In genomic region chr20:34316191-34316814, GRCh38 we compare ENCODE assay signal across 17 cellular contexts. TPM values are rescaled to one million over a fixed set of nuclear protein-coding genes. Genes with fewer than 3 reads are reported as not detected.
A peak's percentile ranks its signal among the peaks of the same experiment; 100 is the strongest.
DNase-seq lines count a peak whose midpoint lies in the region; ATAC-seq, FAIRE-seq and TF ChIP-seq lines count a peak whose summit lies in the region.
"Had no signal": no experiment of that assay in that cellular context is flagged by ENCODE, and none has a peak within 500 bp of the region (broad histone marks: within the 10 kb centered on the region; RNA-seq: fewer than 3 reads in every experiment).

No MANE protein-coding gene starts in this region.

- DNase-seq in EH (ENCODE audit: low read depth) (peak; percentile 88), amniotic epithelial cell (ENCODE audit: low read depth) (peak; percentile 64), keratinocyte (ENCODE audit: low read depth, low spot score) (peak; percentile 66), HuH-7.5 (ENCODE audit: low spot score) (no peak), gastrocnemius medialis (no peak)
- DNase-seq in activated naive CD8-positive, alpha-beta T cell treated with anti-CD3 and anti-CD28 coated beads, Interleukin-2, amount 50 U/mL, for 24 hours: no peak
- DNase-seq: activated CD4-positive, alpha-beta T cell treated with anti-CD3 and anti-CD28 coated beads, Interleukin-2, amount 50 U/mL, for 48 hours; activated effector memory CD4-positive, alpha-beta T cell treated with anti-CD3 and anti-CD28 coated beads, Interleukin-2, amount 50 U/mL, for 16 hours; endodermal cell; GF-D8; NCI-H1105; nucleus accumbens; Peyer's patch had no signal

- H3K27me3 ChIP-seq in keratinocyte (ENCODE audit: control insufficient read depth, extremely low read depth, insufficient read depth, low read length): no peaks in the 10 kb centered on the region
- H3K27me3 ChIP-seq in gastrocnemius medialis: peaks cover 4 to 10% (median 7%) of the 10 kb centered on the region in 3 donors
- H3K27me3 ChIP-seq: Peyer's patch had no signal

- no peak; the same call in 1 of the 2 replicates for TF ChIP-seq EP300 in Ishikawa (IDR thresholded peaks at IDR 0.05; ENCODE audit: borderline replicate concordance)

- H3K79me2 ChIP-seq in keratinocyte (ENCODE audit: control insufficient read depth, insufficient read depth, low read length): no peaks in the 10 kb centered on the region

- no peak for ATAC-seq in activated naive CD8-positive, alpha-beta T cell treated with anti-CD3 and anti-CD28 coated beads, Interleukin-2, amount 50 U/mL, for 24 hours
- no peak for ATAC-seq in GM19328 (IDR thresholded peaks at IDR 0.05; ENCODE audit: unreplicated experiment)
- no peak for ATAC-seq in gastrocnemius medialis

- dilution Hi-C loops in keratinocyte (cut with MboI; ENCODE audit: extremely low pct_ligation_motif_present, low sequenced_read_pairs): no loop called here

- H3K36me3 Mint-ChIP-seq in activated naive CD8-positive, alpha-beta T cell treated with anti-CD3 and anti-CD28 coated beads, Interleukin-2, amount 50 U/mL, for 24 hours (ENCODE audit: low read depth): no peaks in the 10 kb centered on the region
- H3K36me3 Mint-ChIP-seq: CD14-positive monocyte had no signal

- H3K9me3 Mint-ChIP-seq in activated naive CD8-positive, alpha-beta T cell treated with anti-CD3 and anti-CD28 coated beads, Interleukin-2, amount 50 U/mL, for 24 hours: no peaks in the 10 kb centered on the region
- H3K9me3 Mint-ChIP-seq: endodermal cell had no signal

- TF ChIP-seq POLR2A in gastrocnemius medialis (IDR thresholded peaks at IDR 0.05): no peak

- peaks cover 2% of the 10 kb centered on the region for H3K9me3 ChIP-seq in keratinocyte (ENCODE audit: control insufficient read depth, low read depth, low read length)
- H3K9me3 ChIP-seq in gastrocnemius medialis: no peaks in the 10 kb centered on the region
- H3K9me3 ChIP-seq: Peyer's patch had no signal

- in situ Hi-C loops in gastrocnemius medialis (cut with MboI; ENCODE audit: low sequenced_read_pairs in 4 of 4): loop anchor here in 3 of 4 donors (10.0 to 25.0 kb wide), 2 partner anchors 198 to 446 kb away; partner anchors contain the start of gene DYNLRB1 (in 2 of the 3)

- H3K4me1 ChIP-seq in keratinocyte (ENCODE audit: control insufficient read depth, extremely low read depth, insufficient read depth, low read length) (peaks cover 53% of the 10 kb centered on the region), gastrocnemius medialis (peaks cover 0 to 3% of the 10 kb centered on the region in 2 donors)

- H3K9me1 ChIP-seq in keratinocyte (ENCODE audit: control insufficient read depth, extremely low read depth, insufficient read depth, low read length): no peaks in the 10 kb centered on the region

- no peak for TF ChIP-seq CTCF in keratinocyte (optimal IDR thresholded peaks at IDR 0.05 in 1 of 3, IDR thresholded peaks at IDR 0.05 in 1 of 3, conservative IDR thresholded peaks at IDR 0.05 in 1 of 3; ENCODE audit: extremely low read depth in 1 of 3, insufficient read depth in 2 of 3, low read length in 3 of 3)
- TF ChIP-seq CTCF in gastrocnemius medialis (IDR thresholded peaks at IDR 0.05 in 4 of 5, conservative IDR thresholded peaks at IDR 0.05 in 1 of 5): no peak

- no peak overlapping the region for H3K27ac Mint-ChIP-seq in activated naive CD8-positive, alpha-beta T cell treated with anti-CD3 and anti-CD28 coated beads, Interleukin-2, amount 50 U/mL, for 24 hours
- H3K27ac Mint-ChIP-seq: endodermal cell had no signal

- peak overlapping the region; percentile 44 for H2AFZ ChIP-seq in keratinocyte (ENCODE audit: control insufficient read depth, low read length)

- no peaks in the 10 kb centered on the region for H3K36me3 ChIP-seq in keratinocyte (ENCODE audit: control insufficient read depth in 2 of 2, extremely low read depth in 1 of 2, insufficient read depth in 2 of 2, low read length in 2 of 2)
- no peaks in the 10 kb centered on the region for H3K36me3 ChIP-seq in gastrocnemius medialis
- H3K36me3 ChIP-seq: Peyer's patch had no signal

- no peaks in the 10 kb centered on the region for H4K20me1 ChIP-seq in keratinocyte (ENCODE audit: control insufficient read depth, extremely low read depth, insufficient read depth, low read length)

- TF ChIP-seq RAD21 in Ishikawa (IDR thresholded peaks at IDR 0.05; ENCODE audit: low read depth): no peak

- FAIRE-seq in keratinocyte (lab: Jason Lieb, UNC): peak; percentile 81

- H3K4me3 Mint-ChIP-seq in activated naive CD8-positive, alpha-beta T cell treated with anti-CD3 and anti-CD28 coated beads, Interleukin-2, amount 50 U/mL, for 24 hours: no peak overlapping the region
- H3K4me3 Mint-ChIP-seq: CD14-positive monocyte, endodermal cell had no signal

- H3K4me3 ChIP-seq in keratinocyte (ENCODE audit: control insufficient read depth in 2 of 3, extremely low read depth in 1 of 3, insufficient read depth in 2 of 3, low read depth in 1 of 3, low read length in 3 of 3) (no peak overlapping the region), gastrocnemius medialis (no peak overlapping the region)
- H3K4me3 ChIP-seq: Peyer's patch, smooth muscle cell had no signal

- H3K4me1 Mint-ChIP-seq in activated naive CD8-positive, alpha-beta T cell treated with anti-CD3 and anti-CD28 coated beads, Interleukin-2, amount 50 U/mL, for 24 hours: peaks cover 7% of the 10 kb centered on the region

- H3K27ac ChIP-seq in keratinocyte (ENCODE audit: control insufficient read depth, insufficient read depth, low read length) (peak overlapping the region; percentile 88), gastrocnemius medialis (no peak overlapping the region)
- H3K27ac ChIP-seq: Peyer's patch had no signal

- peak overlapping the region; percentile 30 for H3K9ac ChIP-seq in keratinocyte (ENCODE audit: control insufficient read depth, extremely low read depth, insufficient read depth, low read length)

- peaks cover 9% of the 10 kb centered on the region for H3K27me3 Mint-ChIP-seq in activated naive CD8-positive, alpha-beta T cell treated with anti-CD3 and anti-CD28 coated beads, Interleukin-2, amount 50 U/mL, for 24 hours

- H3K4me2 ChIP-seq in keratinocyte (ENCODE audit: control insufficient read depth, extremely low read depth, insufficient read depth, low read depth, low read length): peak overlapping the region; percentile 57
- H3K4me2 ChIP-seq: smooth muscle cell had no signal

- intact Hi-C loops in gastrocnemius medialis (cut with DNase I; ENCODE audit: low total_unique reads): loop anchor here (10.0 kb wide), 1 partner anchor 458 kb away; no protein-coding TSS in a partner anchor

TF ChIP-seq in Ishikawa, 13 proteins besides CTCF, POLR2A, EP300 and RAD21:
- TF ChIP-seq MAX (IDR thresholded peaks at IDR 0.05) (peak; percentile 74), EGR1 (IDR thresholded peaks at IDR 0.05) (no peak)
- TF ChIP-seq, protein P1, sequence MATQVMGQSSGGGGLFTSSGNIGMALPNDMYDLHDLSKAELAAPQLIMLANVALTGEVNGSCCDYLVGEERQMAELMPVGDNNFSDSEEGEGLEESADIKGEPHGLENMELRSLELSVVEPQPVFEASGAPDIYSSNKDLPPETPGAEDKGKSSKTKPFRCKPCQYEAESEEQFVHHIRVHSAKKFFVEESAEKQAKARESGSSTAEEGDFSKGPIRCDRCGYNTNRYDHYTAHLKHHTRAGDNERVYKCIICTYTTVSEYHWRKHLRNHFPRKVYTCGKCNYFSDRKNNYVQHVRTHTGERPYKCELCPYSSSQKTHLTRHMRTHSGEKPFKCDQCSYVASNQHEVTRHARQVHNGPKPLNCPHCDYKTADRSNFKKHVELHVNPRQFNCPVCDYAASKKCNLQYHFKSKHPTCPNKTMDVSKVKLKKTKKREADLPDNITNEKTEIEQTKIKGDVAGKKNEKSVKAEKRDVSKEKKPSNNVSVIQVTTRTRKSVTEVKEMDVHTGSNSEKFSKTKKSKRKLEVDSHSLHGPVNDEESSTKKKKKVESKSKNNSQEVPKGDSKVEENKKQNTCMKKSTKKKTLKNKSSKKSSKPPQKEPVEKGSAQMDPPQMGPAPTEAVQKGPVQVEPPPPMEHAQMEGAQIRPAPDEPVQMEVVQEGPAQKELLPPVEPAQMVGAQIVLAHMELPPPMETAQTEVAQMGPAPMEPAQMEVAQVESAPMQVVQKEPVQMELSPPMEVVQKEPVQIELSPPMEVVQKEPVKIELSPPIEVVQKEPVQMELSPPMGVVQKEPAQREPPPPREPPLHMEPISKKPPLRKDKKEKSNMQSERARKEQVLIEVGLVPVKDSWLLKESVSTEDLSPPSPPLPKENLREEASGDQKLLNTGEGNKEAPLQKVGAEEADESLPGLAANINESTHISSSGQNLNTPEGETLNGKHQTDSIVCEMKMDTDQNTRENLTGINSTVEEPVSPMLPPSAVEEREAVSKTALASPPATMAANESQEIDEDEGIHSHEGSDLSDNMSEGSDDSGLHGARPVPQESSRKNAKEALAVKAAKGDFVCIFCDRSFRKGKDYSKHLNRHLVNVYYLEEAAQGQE (IDR thresholded peaks at IDR 0.05; ENCODE audit: low read depth): no peak

RNA-seq across cellular contexts. Expression of gene AHCY, which starts 13.1 kb away (rescaled TPM):
- 320 to 367 TPM (median 348 TPM) in 3 replicates for polyA plus RNA-seq in keratinocyte
- polyA plus RNA-seq in keratinocyte (2011; ENCODE audit: low read depth): 90.5 TPM
- 297 and 432 TPM in 2 replicates for polyA plus RNA-seq in keratinocyte (2011; cell fraction: cytosol; rRNA removed)
- 222 and 232 TPM in 2 replicates for polyA plus RNA-seq in keratinocyte (2011; cell fraction: nucleus; rRNA removed)
- polyA plus RNA-seq in keratinocyte (2012; ENCODE audit: low replicate concordance): 128 and 274 TPM in 2 replicates
- 628 to 681 TPM (median 664 TPM) in 3 replicates for polyA minus RNA-seq in keratinocyte
- 518 TPM for polyA minus RNA-seq in keratinocyte (2011; cell fraction: cytosol; rRNA and poly(A)+ RNA removed)
- 182 and 188 TPM in 2 replicates for polyA minus RNA-seq in keratinocyte (2011; cell fraction: nucleus; rRNA and poly(A)+ RNA removed)
- total RNA-seq in gastrocnemius medialis: 100 to 1,000 TPM in 2 of 4 donors, 10 to 100 TPM in 2; 81.7 to 110 (median 98.6) TPM

RNA-seq across cellular contexts. Expression of gene ITCH, which starts 46.8 kb away (rescaled TPM):
- 22.8 to 42.5 TPM (median 29.1 TPM) in 3 replicates for polyA plus RNA-seq in keratinocyte
- polyA plus RNA-seq in keratinocyte (2011; ENCODE audit: low read depth): 66.5 TPM
- 20.0 and 34.3 TPM in 2 replicates for polyA plus RNA-seq in keratinocyte (2011; cell fraction: cytosol; rRNA removed)
- polyA plus RNA-seq in keratinocyte (2011; cell fraction: nucleus; rRNA removed): 32.0 and 36.8 TPM in 2 replicates
- 34.9 and 52.6 TPM in 2 replicates for polyA plus RNA-seq in keratinocyte (2012; ENCODE audit: low replicate concordance)
- 35.9 to 86.8 TPM (median 52.7 TPM) in 3 replicates for polyA minus RNA-seq in keratinocyte
- 32.0 TPM for polyA minus RNA-seq in keratinocyte (2011; cell fraction: cytosol; rRNA and poly(A)+ RNA removed)
- polyA minus RNA-seq in keratinocyte (2011; cell fraction: nucleus; rRNA and poly(A)+ RNA removed): 28.1 and 65.2 TPM in 2 replicates
- total RNA-seq in gastrocnemius medialis: 10 to 100 TPM; 32.9 to 55.2 (median 52.0) TPM

Comparison
In these comparisons a context has a peak if more than half of its experiments do, and no peak if none do; other contexts are left out.
1. DNase-seq: peak in EH (single experiment), amniotic epithelial cell (single experiment) and keratinocyte (single experiment); none in activated naive CD8-positive, alpha-beta T cell treated with anti-CD3 and anti-CD28 coated beads, Interleukin-2, amount 50 U/mL, for 24 hours (single experiment), HuH-7.5 (single experiment) and gastrocnemius medialis (0 of 2).